ENCODE assay signal across 1 cellular context in the genomic region with DNA sequence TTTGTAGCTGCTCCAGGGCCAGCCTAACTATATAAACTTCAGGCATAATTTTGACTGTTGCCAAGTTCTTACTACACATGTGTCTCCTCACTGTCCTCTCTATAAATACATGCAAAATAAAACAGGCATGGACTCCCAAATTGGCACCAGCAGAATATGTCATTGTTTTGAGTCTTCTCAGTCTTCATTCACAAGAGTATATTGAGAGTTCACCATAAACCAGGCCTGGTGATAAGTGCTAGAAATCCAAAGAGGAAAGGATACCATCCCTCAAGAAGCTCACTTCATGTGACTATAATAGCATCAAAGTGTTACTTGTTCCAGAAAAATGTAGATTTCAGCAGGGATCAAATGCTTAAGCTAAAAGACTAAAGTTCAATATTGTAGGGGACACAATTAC.
TF ChIP-seq lines count a peak whose summit lies in the region.

No MANE protein-coding gene starts in this region.

TF ChIP-seq in GM23338, 12 proteins besides CTCF, POLR2A, EP300 and RAD21 (continued from another document):
- TF ChIP-seq, protein P1, sequence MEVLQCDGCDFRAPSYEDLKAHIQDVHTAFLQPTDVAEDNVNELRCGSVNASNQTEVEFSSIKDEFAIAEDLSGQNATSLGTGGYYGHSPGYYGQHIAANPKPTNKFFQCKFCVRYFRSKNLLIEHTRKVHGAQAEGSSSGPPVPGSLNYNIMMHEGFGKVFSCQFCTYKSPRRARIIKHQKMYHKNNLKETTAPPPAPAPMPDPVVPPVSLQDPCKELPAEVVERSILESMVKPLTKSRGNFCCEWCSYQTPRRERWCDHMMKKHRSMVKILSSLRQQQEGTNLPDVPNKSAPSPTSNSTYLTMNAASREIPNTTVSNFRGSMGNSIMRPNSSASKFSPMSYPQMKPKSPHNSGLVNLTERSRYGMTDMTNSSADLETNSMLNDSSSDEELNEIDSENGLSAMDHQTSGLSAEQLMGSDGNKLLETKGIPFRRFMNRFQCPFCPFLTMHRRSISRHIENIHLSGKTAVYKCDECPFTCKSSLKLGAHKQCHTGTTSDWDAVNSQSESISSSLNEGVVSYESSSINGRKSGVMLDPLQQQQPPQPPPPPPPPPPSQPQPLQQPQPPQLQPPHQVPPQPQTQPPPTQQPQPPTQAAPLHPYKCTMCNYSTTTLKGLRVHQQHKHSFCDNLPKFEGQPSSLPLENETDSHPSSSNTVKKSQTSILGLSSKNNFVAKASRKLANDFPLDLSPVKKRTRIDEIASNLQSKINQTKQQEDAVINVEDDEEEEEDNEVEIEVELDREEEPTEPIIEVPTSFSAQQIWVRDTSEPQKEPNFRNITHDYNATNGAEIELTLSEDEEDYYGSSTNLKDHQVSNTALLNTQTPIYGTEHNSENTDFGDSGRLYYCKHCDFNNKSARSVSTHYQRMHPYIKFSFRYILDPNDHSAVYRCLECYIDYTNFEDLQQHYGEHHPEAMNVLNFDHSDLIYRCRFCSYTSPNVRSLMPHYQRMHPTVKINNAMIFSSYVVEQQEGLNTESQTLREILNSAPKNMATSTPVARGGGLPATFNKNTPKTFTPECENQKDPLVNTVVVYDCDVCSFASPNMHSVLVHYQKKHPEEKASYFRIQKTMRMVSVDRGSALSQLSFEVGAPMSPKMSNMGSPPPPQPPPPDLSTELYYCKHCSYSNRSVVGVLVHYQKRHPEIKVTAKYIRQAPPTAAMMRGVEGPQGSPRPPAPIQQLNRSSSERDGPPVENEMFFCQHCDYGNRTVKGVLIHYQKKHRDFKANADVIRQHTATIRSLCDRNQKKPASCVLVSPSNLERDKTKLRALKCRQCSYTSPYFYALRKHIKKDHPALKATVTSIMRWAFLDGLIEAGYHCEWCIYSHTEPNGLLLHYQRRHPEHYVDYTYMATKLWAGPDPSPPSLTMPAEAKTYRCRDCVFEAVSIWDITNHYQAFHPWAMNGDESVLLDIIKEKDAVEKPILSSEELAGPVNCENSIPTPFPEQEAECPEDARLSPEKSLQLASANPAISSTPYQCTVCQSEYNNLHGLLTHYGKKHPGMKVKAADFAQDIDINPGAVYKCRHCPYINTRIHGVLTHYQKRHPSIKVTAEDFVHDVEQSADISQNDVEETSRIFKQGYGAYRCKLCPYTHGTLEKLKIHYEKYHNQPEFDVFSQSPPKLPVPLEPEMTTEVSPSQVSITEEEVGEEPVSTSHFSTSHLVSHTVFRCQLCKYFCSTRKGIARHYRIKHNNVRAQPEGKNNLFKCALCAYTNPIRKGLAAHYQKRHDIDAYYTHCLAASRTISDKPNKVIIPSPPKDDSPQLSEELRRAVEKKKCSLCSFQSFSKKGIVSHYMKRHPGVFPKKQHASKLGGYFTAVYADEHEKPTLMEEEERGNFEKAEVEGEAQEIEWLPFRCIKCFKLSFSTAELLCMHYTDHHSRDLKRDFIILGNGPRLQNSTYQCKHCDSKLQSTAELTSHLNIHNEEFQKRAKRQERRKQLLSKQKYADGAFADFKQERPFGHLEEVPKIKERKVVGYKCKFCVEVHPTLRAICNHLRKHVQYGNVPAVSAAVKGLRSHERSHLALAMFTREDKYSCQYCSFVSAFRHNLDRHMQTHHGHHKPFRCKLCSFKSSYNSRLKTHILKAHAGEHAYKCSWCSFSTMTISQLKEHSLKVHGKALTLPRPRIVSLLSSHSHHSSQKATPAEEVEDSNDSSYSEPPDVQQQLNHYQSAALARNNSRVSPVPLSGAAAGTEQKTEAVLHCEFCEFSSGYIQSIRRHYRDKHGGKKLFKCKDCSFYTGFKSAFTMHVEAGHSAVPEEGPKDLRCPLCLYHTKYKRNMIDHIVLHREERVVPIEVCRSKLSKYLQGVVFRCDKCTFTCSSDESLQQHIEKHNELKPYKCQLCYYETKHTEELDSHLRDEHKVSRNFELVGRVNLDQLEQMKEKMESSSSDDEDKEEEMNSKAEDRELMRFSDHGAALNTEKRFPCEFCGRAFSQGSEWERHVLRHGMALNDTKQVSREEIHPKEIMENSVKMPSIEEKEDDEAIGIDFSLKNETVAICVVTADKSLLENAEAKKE (CRISPR knock-in tag; IDR thresholded peaks at IDR 0.05) = no peak
- TF ChIP-seq POLR2AphosphoS5 (IDR thresholded peaks at IDR 0.05; ENCODE audit: low read depth) (no peak), NANOG (IDR thresholded peaks at IDR 0.05; ENCODE audit: borderline replicate concordance) (no peak), CREB1 (CRISPR knock-in tag; IDR thresholded peaks at IDR 0.05; ENCODE audit: low read depth) (no peak), JUNB (IDR thresholded peaks at IDR 0.05; ENCODE audit: unreplicated experiment) (no peak), STAT1 (IDR thresholded peaks at IDR 0.05; ENCODE audit: unreplicated experiment) (no peak), ZNF331 (CRISPR knock-in tag; IDR thresholded peaks at IDR 0.05; ENCODE audit: low read depth) (no peak), EZH2 (IDR thresholded peaks at IDR 0.05; ENCODE audit: low read depth, unreplicated experiment) (no peak), ZNF114 (CRISPR knock-in tag; IDR thresholded peaks at IDR 0.05) (no peak)
- TF ChIP-seq, protein P2, sequence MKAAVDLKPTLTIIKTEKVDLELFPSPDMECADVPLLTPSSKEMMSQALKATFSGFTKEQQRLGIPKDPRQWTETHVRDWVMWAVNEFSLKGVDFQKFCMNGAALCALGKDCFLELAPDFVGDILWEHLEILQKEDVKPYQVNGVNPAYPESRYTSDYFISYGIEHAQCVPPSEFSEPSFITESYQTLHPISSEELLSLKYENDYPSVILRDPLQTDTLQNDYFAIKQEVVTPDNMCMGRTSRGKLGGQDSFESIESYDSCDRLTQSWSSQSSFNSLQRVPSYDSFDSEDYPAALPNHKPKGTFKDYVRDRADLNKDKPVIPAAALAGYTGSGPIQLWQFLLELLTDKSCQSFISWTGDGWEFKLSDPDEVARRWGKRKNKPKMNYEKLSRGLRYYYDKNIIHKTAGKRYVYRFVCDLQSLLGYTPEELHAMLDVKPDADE (IDR thresholded peaks at IDR 0.05) = no peak
